In the genomic region with DNA sequence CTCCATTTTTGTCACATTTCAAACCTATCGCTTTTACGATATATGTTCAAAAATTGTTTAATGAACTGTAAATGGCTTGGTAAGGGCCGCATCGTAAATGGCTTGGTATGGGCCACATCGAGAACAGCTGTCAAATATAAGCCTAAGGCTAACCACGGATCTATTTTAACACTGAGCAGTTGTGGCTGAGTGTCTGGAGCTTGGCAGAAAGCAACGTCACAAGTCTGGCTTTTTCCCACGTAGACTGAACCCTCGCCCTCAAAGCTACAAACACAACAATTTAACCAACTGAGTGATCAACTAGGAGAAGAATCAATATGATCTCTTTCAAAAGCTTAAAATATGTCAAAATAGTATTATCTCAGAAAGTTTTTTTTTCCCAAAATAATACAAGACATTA, we compare ENCODE assay signal across 9 cellular contexts.
DNase-seq lines count a peak whose midpoint lies in the region; ATAC-seq, FAIRE-seq and TF ChIP-seq lines count a peak whose summit lies in the region.
"Had no signal": no experiment of that assay in that cellular context is flagged by ENCODE, and none has a peak within 500 bp of the region (broad histone marks: within the 10 kb centered on the region; RNA-seq: fewer than 3 reads in every experiment).

No MANE protein-coding gene starts in this region.

- intact Hi-C loops in PC-3 (cut with micrococcal nuclease): loop anchor here (2.0 kb wide), 1 partner anchor 727 kb away; no protein-coding TSS in a partner anchor

- H3K18ac ChIP-seq in H1 (ENCODE audit: extremely low read depth, low read length): no peak overlapping the region

- H3K27ac Mint-ChIP-seq in activated CD8-positive, alpha-beta memory T cell treated with anti-CD3 and anti-CD28 coated beads, Interleukin-2, amount 10 ng/mL, durations not matched to agents 7 days and 5 days: peak overlapping the region; percentile 88

- no peak for TF ChIP-seq POLR2A in H1 (IDR thresholded peaks at IDR 0.05; ENCODE audit: control extremely low read depth in 1 of 2, low read depth in 2 of 2, low read length in 2 of 2)

- H3K79me1 ChIP-seq in H1 (ENCODE audit: low read depth, low read length): no peaks in the 10 kb centered on the region; the same call in 1 of the 2 replicates

- no peak for TF ChIP-seq RAD21 in H1 (IDR thresholded peaks at IDR 0.05 in 1 of 2, conservative IDR thresholded peaks at IDR 0.05 in 1 of 2; ENCODE audit: low read depth in 2 of 2, low read length in 2 of 2)

- no peaks in the 10 kb centered on the region for H3K36me3 ChIP-seq in PC-3 (ENCODE audit: low read depth, low read length)
- H3K36me3 ChIP-seq in H1 (ENCODE audit: control insufficient read depth in 2 of 4, insufficient read depth in 4 of 4, low read length in 3 of 4): no peaks in the 10 kb centered on the region
- H3K36me3 ChIP-seq in skeletal muscle satellite cell (ENCODE audit: insufficient read depth, low read length): no peaks in the 10 kb centered on the region

- H2BK5ac ChIP-seq in H1 (ENCODE audit: low read depth, low read length): no peak overlapping the region

- CTCF ChIA-PET in activated CD8-positive, alpha-beta memory T cell treated with anti-CD3 and anti-CD28 coated beads, Interleukin-2, amount 10 ng/mL, durations not matched to agents 7 days and 5 days (lab: Charles Lee): interaction anchor here (0.7 to 4.1 kb wide), 8 partner anchors 11 to 620 kb away, joined by 3 to 25 read pairs (median 6); no protein-coding TSS in a partner anchor
- CTCF ChIA-PET in PC-3 (lab: Charles Lee): no interaction called here
- CTCF ChIA-PET in H1 (lab: Charles Lee; ENCODE audit: partially characterized antibody): interaction anchor here (0.8 to 1.4 kb wide), 4 partner anchors 12 to 23 kb away, joined by 3 to 7 read pairs (median 4); no protein-coding TSS in a partner anchor

- H3K23me2 ChIP-seq in H1 (ENCODE audit: low read depth, low read length): peaks cover 6% of the 10 kb centered on the region

- in situ Hi-C loops in G401 (cut with HindIII; ENCODE audit: low sequenced_read_pairs): no loop called here

- H3K9me3 ChIP-seq in PC-3 (ENCODE audit: low read length) (no peaks in the 10 kb centered on the region), H1 (ENCODE audit: insufficient read depth in 2 of 2, low read depth in 1 of 2, low read length in 1 of 2) (no peaks in the 10 kb centered on the region), skeletal muscle satellite cell (replicated peaks; ENCODE audit: low read length) (no peaks in the 10 kb centered on the region)

- no peak overlapping the region for H4K91ac ChIP-seq in H1 (replicated peaks; ENCODE audit: insufficient read length, low read length)

- ATAC-seq in activated CD8-positive, alpha-beta memory T cell treated with anti-CD3 and anti-CD28 coated beads, Interleukin-2, amount 10 ng/mL, durations not matched to agents 7 days and 5 days: no peak
- no peak for ATAC-seq in PC-3

- H4K5ac ChIP-seq in H1 (ENCODE audit: insufficient read length, low read depth, low read length): no peak overlapping the region

- no peak overlapping the region for H3K4ac ChIP-seq in H1 (replicated peaks; ENCODE audit: insufficient read length, low read depth, low read length)

- TF ChIP-seq EP300 in H1 (IDR thresholded peaks at IDR 0.05; ENCODE audit: borderline replicate concordance in 1 of 2, low read depth in 2 of 2, low read length in 2 of 2): no peak

- no peaks in the 10 kb centered on the region for H3K36me3 Mint-ChIP-seq in activated CD8-positive, alpha-beta memory T cell treated with anti-CD3 and anti-CD28 coated beads, Interleukin-2, amount 10 ng/mL, durations not matched to agents 7 days and 5 days

- H3K9ac ChIP-seq in PC-3 (ENCODE audit: low read length) (no peak overlapping the region), H1 (replicated peaks in 1 of 4; ENCODE audit: extremely low read depth in 1 of 4, low read depth in 3 of 4, low read length in 3 of 4) (no peak overlapping the region), skeletal muscle satellite cell (ENCODE audit: low read depth, low read length) (peak overlapping the region; percentile 76)

- H3K27me3 ChIP-seq in PC-3 (ENCODE audit: low read length) (no peaks in the 10 kb centered on the region), H1 (replicated peaks in 1 of 4; ENCODE audit: control insufficient read depth in 3 of 4, extremely low read depth in 1 of 4, insufficient read depth in 3 of 4, low read length in 3 of 4) (no peaks in the 10 kb centered on the region), skeletal muscle satellite cell (ENCODE audit: control insufficient read depth, insufficient read depth, low read length) (peaks cover 4% of the 10 kb centered on the region)

- H3K4me3 ChIP-seq in PC-3 (ENCODE audit: low read length): peak overlapping the region; percentile 99; the same call in 1 of the 2 replicates
- peak overlapping the region in 2 of 4 experiments; percentile 100; a peak in 5 of 8 replicates for H3K4me3 ChIP-seq in H1 (ENCODE audit: extremely low read depth in 1 of 4, insufficient read depth in 2 of 4, low read depth in 3 of 4, low read length in 4 of 4)
- H3K4me3 ChIP-seq in skeletal muscle satellite cell (ENCODE audit: low read length): peak overlapping the region; percentile 98

- H3K9me3 Mint-ChIP-seq in activated CD8-positive, alpha-beta memory T cell treated with anti-CD3 and anti-CD28 coated beads, Interleukin-2, amount 10 ng/mL, durations not matched to agents 7 days and 5 days (ENCODE audit: low read depth): no peaks in the 10 kb centered on the region

- peaks cover 11% of the 10 kb centered on the region for H3K4me1 Mint-ChIP-seq in activated CD8-positive, alpha-beta memory T cell treated with anti-CD3 and anti-CD28 coated beads, Interleukin-2, amount 10 ng/mL, durations not matched to agents 7 days and 5 days

- no peak overlapping the region for H3K14ac ChIP-seq in H1 (ENCODE audit: insufficient read length)

- no peak overlapping the region for H2BK12ac ChIP-seq in H1 (ENCODE audit: low read depth, low read length)

- H3K23ac ChIP-seq in H1 (ENCODE audit: insufficient read length): no peak overlapping the region

- no peak overlapping the region for H3K27ac ChIP-seq in PC-3 (ENCODE audit: low read length)
- no peak overlapping the region for H3K27ac ChIP-seq in H1 (ENCODE audit: low read depth, low read length)

- H2AFZ ChIP-seq in PC-3 (ENCODE audit: low read length) (no peak overlapping the region), H1 (ENCODE audit: low read length) (no peak overlapping the region)

- H2BK15ac ChIP-seq in H1 (ENCODE audit: low read length): no peak overlapping the region

- no peak overlapping the region for H2BK120ac ChIP-seq in H1 (replicated peaks; ENCODE audit: low read depth, low read length)

- peak overlapping the region; percentile 66 for H3K4me2 ChIP-seq in PC-3 (ENCODE audit: low read length)
- peak overlapping the region; percentile 57 to 79 for H3K4me2 ChIP-seq in H1 (ENCODE audit: insufficient read depth in 1 of 2, low read depth in 2 of 2, low read length in 2 of 2)
- H3K4me2 ChIP-seq in skeletal muscle satellite cell (ENCODE audit: low read length): peak overlapping the region; percentile 96

- H3K4me1 ChIP-seq in PC-3 (ENCODE audit: insufficient read depth, low read length): no peaks in the 10 kb centered on the region
- H3K4me1 ChIP-seq in H1 (replicated peaks in 1 of 4; ENCODE audit: control insufficient read depth in 3 of 4, insufficient read depth in 4 of 4, low read length in 3 of 4): peaks cover 0 to 6% (median 1%) of the 10 kb centered on the region in 4 experiments; a peak in 3 of 7 replicates
- no peaks in the 10 kb centered on the region for H3K4me1 ChIP-seq in skeletal muscle satellite cell (ENCODE audit: control insufficient read depth, insufficient read depth, low read length)

- H2BK20ac ChIP-seq in H1 (ENCODE audit: low read length): no peak overlapping the region

- no peak for DNase-seq in activated CD8-positive, alpha-beta memory T cell treated with anti-CD3 and anti-CD28 coated beads, Interleukin-2, amount 10 ng/mL, durations not matched to agents 7 days and 5 days
- no peak for DNase-seq in activated CD8-positive, alpha-beta memory T cell treated with anti-CD3 and anti-CD28 coated beads for 24 hours
- DNase-seq in PC-3: no peak
- no peak for DNase-seq in H1 (ENCODE audit: low read depth in 1 of 2, low spot score in 2 of 2)
- DNase-seq in G401 (ENCODE audit: low spot score): no peak
- DNase-seq in COLO668 (lab: John Stamatoyannopoulos, UW; ENCODE audit: unreplicated experiment): no peak
- no peak for DNase-seq in NCI-H1105 (lab: John Stamatoyannopoulos, UW)
- DNase-seq: activated CD8-positive, alpha-beta memory T cell treated with anti-CD3 and anti-CD28 coated beads, Interleukin-2, amount 50 U/mL, for 4 hours had no signal

- FAIRE-seq in H1 (lab: Jason Lieb, UNC): peak; percentile 36

- POLR2A ChIA-PET in PC-3 (lab: Charles Lee; ENCODE audit: unreplicated experiment) (no interaction called here), H1 (lab: Charles Lee; ENCODE audit: partially characterized antibody) (interaction anchor here (0.6 to 4.9 kb wide), 5 partner anchors 12 to 632 kb away, joined by 3 to 56 read pairs (median 20); a partner anchor contains a TSS)

- no peaks in the 10 kb centered on the region for H3K9me2 ChIP-seq in PC-3 (replicated peaks; ENCODE audit: low read length)

- no peaks in the 10 kb centered on the region for H3F3A ChIP-seq in PC-3 (ENCODE audit: low read length, unreplicated experiment)

- H2AK5ac ChIP-seq in H1 (ENCODE audit: low read depth, low read length): no peak overlapping the region

- BruUV-seq in PC-3 (replicated peaks; lab: Mats Ljungman, UMichigan): no TSS peak

- no peaks in the 10 kb centered on the region for H4K20me1 ChIP-seq in PC-3 (ENCODE audit: low read length)
- H4K20me1 ChIP-seq in H1 (replicated peaks in 1 of 2; ENCODE audit: control insufficient read depth in 1 of 2, insufficient read depth in 2 of 2, low read length in 2 of 2): no peaks in the 10 kb centered on the region

- no peak overlapping the region for H4K8ac ChIP-seq in H1 (ENCODE audit: extremely low read depth, insufficient read depth, low read length)

- no peak for TF ChIP-seq CTCF in PC-3 (conservative IDR thresholded peaks at IDR 0.05; ENCODE audit: low read depth, low read length)
- no peak for TF ChIP-seq CTCF in H1 (IDR thresholded peaks at IDR 0.05; ENCODE audit: control extremely low read depth in 1 of 3, insufficient read depth in 1 of 3, low read depth in 1 of 3, low read length in 3 of 3)

- WGBS in H1 (ENCODE audit: extremely low coverage in 1 of 2, insufficient coverage in 1 of 2, insufficient read length in 1 of 2, insufficient replicate concordance in 2 of 2, low coverage in 1 of 2, low lambda C conversion rate in 2 of 2, missing lambda C conversion rate in 1 of 2), 2 experiments: 78% methylated on average over 9 of the region's 9 CpGs; no CpG with 5 or more reads in 1 of the 2 experiments

- H3K79me2 ChIP-seq in PC-3 (ENCODE audit: low read length) (no peaks in the 10 kb centered on the region), H1 (ENCODE audit: control insufficient read depth in 1 of 2, insufficient read depth in 2 of 2, low read length in 2 of 2) (no peaks in the 10 kb centered on the region)

- H3K56ac ChIP-seq in H1 (replicated peaks; ENCODE audit: insufficient read length, low read depth, low read length): no peak overlapping the region

- H3K4me3 Mint-ChIP-seq in activated CD8-positive, alpha-beta memory T cell treated with anti-CD3 and anti-CD28 coated beads, Interleukin-2, amount 10 ng/mL, durations not matched to agents 7 days and 5 days: peak overlapping the region; percentile 91

- peaks cover 17% of the 10 kb centered on the region for H3K27me3 Mint-ChIP-seq in activated CD8-positive, alpha-beta memory T cell treated with anti-CD3 and anti-CD28 coated beads, Interleukin-2, amount 10 ng/mL, durations not matched to agents 7 days and 5 days
